Comparison of ENCODE assay signal across 8 cellular contexts in genomic region chr6:30556006-30556713, GRCh38. TPM values are rescaled to one million over a fixed set of nuclear protein-coding genes. Genes with fewer than 3 reads are reported as not detected.
DNase-seq lines count a peak whose midpoint lies in the region; ATAC-seq lines count a peak whose summit lies in the region.

GNL1 (minus strand) TSS chr6:30556489; CDS start chr6:30556203, 286 bp downstream.

- peak within 1 kb of the TSS; percentile 81 for H2BK5ac ChIP-seq in mesenchymal stem cell (ENCODE audit: low read depth, low read length, poor library complexity, severe bottlenecking)

- H3K36me3 ChIP-seq in CD8-positive, alpha-beta memory T cell (ENCODE audit: insufficient read depth, low read length), result peaks cover 36% of the 10 kb centered on the region
- peaks cover 23% of the 10 kb centered on the region for H3K36me3 ChIP-seq in effector memory CD4-positive, alpha-beta T cell (ENCODE audit: control insufficient read depth, insufficient read depth, low read length)
- peaks cover 26 to 50% of the 10 kb centered on the region in 2 experiments for H3K36me3 ChIP-seq in mesenchymal stem cell (ENCODE audit: control insufficient read depth in 1 of 2, insufficient read depth in 2 of 2, low read depth in 1 of 2, low read length in 2 of 2)

- peak within 1 kb of the TSS; percentile 98 for H3K27ac ChIP-seq in CD8-positive, alpha-beta memory T cell (ENCODE audit: low read depth, low read length)
- peak within 1 kb of the TSS; percentile 94 for H3K27ac ChIP-seq in effector memory CD4-positive, alpha-beta T cell (ENCODE audit: insufficient read depth, low read length, poor library complexity, severe bottlenecking)
- peak within 1 kb of the TSS; percentile 80 for H3K27ac ChIP-seq in mesenchymal stem cell (ENCODE audit: low read length, poor library complexity, severe bottlenecking)

- WGBS in mesenchymal stem cell, result 1% methylated on average over 65 of the region's 67 CpGs

- peak within 1 kb of the TSS; percentile 97 for H3K4me2 ChIP-seq in mesenchymal stem cell (ENCODE audit: low read length, poor library complexity, severe bottlenecking)

- peak within 1 kb of the TSS; percentile 97 for H2AFZ ChIP-seq in mesenchymal stem cell (ENCODE audit: low read depth, low read length)

- H2AK5ac ChIP-seq in mesenchymal stem cell (ENCODE audit: low read length, severe bottlenecking), result peak within 1 kb of the TSS; percentile 41

- H3K27ac Mint-ChIP-seq in CD8-positive, alpha-beta memory T cell, result peak within 1 kb of the TSS; percentile 98 to 100 (median 100)

- peaks cover 37% of the 10 kb centered on the region for H3K79me1 ChIP-seq in mesenchymal stem cell (replicated peaks; ENCODE audit: low read length, poor library complexity, severe bottlenecking)

- H4K8ac ChIP-seq in mesenchymal stem cell (ENCODE audit: low read length), result peak within 1 kb of the TSS; percentile 98

- peak within 1 kb of the TSS; percentile 94 for H4K91ac ChIP-seq in mesenchymal stem cell (ENCODE audit: low read length)

- H2BK120ac ChIP-seq in mesenchymal stem cell (ENCODE audit: low read depth, low read length), result peak within 1 kb of the TSS; percentile 64

- H3K14ac ChIP-seq in mesenchymal stem cell (ENCODE audit: low read length in 2 of 2), result peak within 1 kb of the TSS in 1 of 2 experiments; percentile 98

- H3K9me3 ChIP-seq in CD8-positive, alpha-beta memory T cell (ENCODE audit: low read length), result no peaks in the 10 kb centered on the region
- H3K9me3 ChIP-seq in effector memory CD4-positive, alpha-beta T cell (ENCODE audit: control insufficient read depth, low read length), result no peaks in the 10 kb centered on the region
- no peaks in the 10 kb centered on the region for H3K9me3 ChIP-seq in mesenchymal stem cell (ENCODE audit: control insufficient read depth, low read length)

- DNase-seq in CD8-positive, alpha-beta memory T cell, result peak; percentile 99 to 100 (median 99)
- peak; percentile 97 for DNase-seq in HT-29 (ENCODE audit: low spot score)
- DNase-seq in NOMO-1 treated with DMSO at 0.1 percent for 48 hours (lab: John Stamatoyannopoulos, UW; ENCODE audit: unreplicated experiment), result peak; percentile 86
- DNase-seq in activated CD8-positive, alpha-beta memory T cell treated with anti-CD3 and anti-CD28 coated beads for 4 hours (ENCODE audit: low read depth in 2 of 2), result peak; percentile 99
- DNase-seq in effector memory CD4-positive, alpha-beta T cell, result peak; percentile 97 to 99 (median 99)
- peak; percentile 93 for DNase-seq in mesenchymal stem cell
- peak; percentile 99 for DNase-seq in stimulated activated CD8-positive, alpha-beta memory T cell treated with anti-CD3 and anti-CD28 coated beads, Interleukin-15, amount 100 ng/mL, for 1 hour (ENCODE audit: low read depth)

- CTCF ChIA-PET in CD8-positive, alpha-beta memory T cell (lab: Charles Lee), result interaction anchor here (0.9 to 7.6 kb wide), 8 partner anchors 11 to 166 kb away, joined by 4 to 35 read pairs (median 8); partner anchors contain the start of gene ABCF1

- POLR2A ChIA-PET in CD8-positive, alpha-beta memory T cell (lab: Charles Lee), result interaction anchor here (0.8 to 2.7 kb wide), 8 partner anchors 12 to 1096 kb away, joined by 3 to 32 read pairs (median 5); partner anchors contain the start of genes ABCF1, BAG6, MDC1 and MRPS18B

- H2BK15ac ChIP-seq in mesenchymal stem cell (ENCODE audit: low read depth, poor library complexity, severe bottlenecking), result peak within 1 kb of the TSS; percentile 99

- H2BK12ac ChIP-seq in mesenchymal stem cell (ENCODE audit: low read length in 2 of 2), result peak within 1 kb of the TSS; percentile 18 to 90

- H3K27me3 ChIP-seq in CD8-positive, alpha-beta memory T cell (ENCODE audit: insufficient read depth, low read length, poor library complexity, severe bottlenecking), result no peaks in the 10 kb centered on the region
- H3K27me3 ChIP-seq in effector memory CD4-positive, alpha-beta T cell (replicated peaks; ENCODE audit: control insufficient read depth, insufficient read depth, low read length, poor library complexity, severe bottlenecking), result no peaks in the 10 kb centered on the region
- no peaks in the 10 kb centered on the region for H3K27me3 ChIP-seq in mesenchymal stem cell (ENCODE audit: control insufficient read depth in 1 of 2, insufficient read depth in 1 of 2, low read length in 2 of 2)

- H3K36me3 Mint-ChIP-seq in CD8-positive, alpha-beta memory T cell, result peaks cover 3 to 68% (median 18%) of the 10 kb centered on the region in 3 donors

- H3K4me1 Mint-ChIP-seq in CD8-positive, alpha-beta memory T cell, result peaks cover 39 to 63% (median 58%) of the 10 kb centered on the region in 3 donors

- H3K9me3 Mint-ChIP-seq in CD8-positive, alpha-beta memory T cell, result no peaks in the 10 kb centered on the region

- ATAC-seq in GM19468 (IDR thresholded peaks at IDR 0.05; ENCODE audit: extremely low read depth, unreplicated experiment), result peak; percentile 26

- peak within 1 kb of the TSS; percentile 94 to 100 (median 99) for H3K4me3 Mint-ChIP-seq in CD8-positive, alpha-beta memory T cell

- peak within 1 kb of the TSS; percentile 89 to 95 for H3K4ac ChIP-seq in mesenchymal stem cell (ENCODE audit: low read depth in 1 of 2, low read length in 2 of 2)

- peak within 1 kb of the TSS; percentile 97 for H3K4me3 ChIP-seq in CD8-positive, alpha-beta memory T cell (ENCODE audit: low read length)
- H3K4me3 ChIP-seq in effector memory CD4-positive, alpha-beta T cell (ENCODE audit: insufficient read depth, low read depth, low read length, poor library complexity, severe bottlenecking), result peak within 1 kb of the TSS; percentile 83
- H3K4me3 ChIP-seq in mesenchymal stem cell (ENCODE audit: insufficient read depth in 1 of 2, low read depth in 1 of 2, low read length in 2 of 2), result peak within 1 kb of the TSS; percentile 83 to 95

- peak within 1 kb of the TSS in 1 of 2 experiments; percentile 81 for H3K23ac ChIP-seq in mesenchymal stem cell (ENCODE audit: low read length in 2 of 2)

- peaks cover 0 to 4% of the 10 kb centered on the region in 2 donors for H3K27me3 Mint-ChIP-seq in CD8-positive, alpha-beta memory T cell

- H3K4me1 ChIP-seq in CD8-positive, alpha-beta memory T cell (ENCODE audit: insufficient read depth, low read length), result peaks cover 13% of the 10 kb centered on the region
- H3K4me1 ChIP-seq in effector memory CD4-positive, alpha-beta T cell (ENCODE audit: control insufficient read depth, insufficient read depth, low read length, poor library complexity, severe bottlenecking), result peaks cover 6% of the 10 kb centered on the region
- H3K4me1 ChIP-seq in mesenchymal stem cell (ENCODE audit: control insufficient read depth, insufficient read depth, low read depth, low read length), result peaks cover 4% of the 10 kb centered on the region

- peak within 1 kb of the TSS; percentile 91 to 99 for H3K18ac ChIP-seq in mesenchymal stem cell (ENCODE audit: low read depth in 1 of 2, low read length in 2 of 2)

- H3K9ac ChIP-seq in mesenchymal stem cell (ENCODE audit: low read length), result peak within 1 kb of the TSS; percentile 96

RNA-seq across cellular contexts. Expression of gene GNL1, which starts in this region (rescaled TPM):
- total RNA-seq in CD8-positive, alpha-beta memory T cell, result 100 to 1,000 TPM; 100 to 102 TPM
- 49.8 TPM for polyA plus RNA-seq in CD8-positive, alpha-beta memory T cell
- 72.9 and 73.4 TPM in 2 replicates for total RNA-seq in HT-29 (2014; rRNA removed; shearing (Covaris generic))
- 38.9 TPM for polyA plus RNA-seq in mesenchymal stem cell (2013, experiment 1 of 2)
- 36.3 TPM for polyA plus RNA-seq in mesenchymal stem cell (2013, experiment 2 of 2)

Comparison
In these comparisons a context has a peak if more than half of its experiments do, and no peak if none do; other contexts are left out.
1. Peak in every context shown above with its lines: DNase-seq, ATAC-seq, H3K4me3 ChIP-seq and H3K27ac ChIP-seq.